ENCODE assay signal across 18 cellular contexts in the genomic region with DNA sequence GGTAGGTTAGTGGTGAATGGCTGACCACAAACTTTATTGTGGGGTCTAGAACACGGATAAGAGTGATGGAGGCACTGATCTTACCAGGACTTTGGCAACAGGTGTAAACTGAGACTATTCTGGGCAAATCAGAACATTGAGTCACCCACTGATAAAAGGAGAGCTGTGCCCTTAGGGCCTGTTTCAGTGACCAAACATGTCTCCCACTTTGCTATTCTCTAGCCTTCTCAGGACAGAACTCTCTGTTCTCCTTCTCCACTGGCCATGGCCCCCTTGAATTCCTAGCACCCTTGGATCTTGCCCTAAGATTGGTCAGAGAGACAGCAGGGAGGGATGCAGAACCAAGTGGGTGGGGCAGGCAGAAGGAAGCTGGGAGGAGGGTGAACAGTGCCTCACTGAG. TPM values are rescaled to one million over a fixed set of nuclear protein-coding genes. Genes with fewer than 3 reads are reported as not detected.
"Had no signal": no experiment of that assay in that cellular context is flagged by ENCODE, and none has a peak within 500 bp of the region (broad histone marks: within the 10 kb centered on the region; RNA-seq: fewer than 3 reads in every experiment).

No MANE protein-coding gene starts in this region.

- H3K4me1 ChIP-seq: SJCRH30 had no signal

- H3K4me3 ChIP-seq: SJCRH30 had no signal

- DNase-seq: KBM-7, MM.1S, NCI-H1092 treated with DMSO at 0.1 percent for 48 hours, NCI-H1436, NCI-H187, NCI-H2029, NCI-H2081 treated with DMSO at 0.1 percent for 48 hours, NCI-H2171, NCI-H226, NCI-H446, NCI-H510A, NCI-H524 treated with DMSO at 0.1 percent for 48 hours, NCI-H69, NCI-H774, SHP77 treated with DMSO at 0.1 percent for 48 hours, SJCRH30 had no signal

- H3K36me3 ChIP-seq: SJCRH30 had no signal

- H3K27ac ChIP-seq: SJCRH30 had no signal

- H3K9me3 ChIP-seq: SJCRH30 had no signal

- H3K27me3 ChIP-seq: SJCRH30 had no signal

RNA-seq across cellular contexts. Expression of gene TRPM8, which starts 18.3 kb away (rescaled TPM):
- total RNA-seq: HT-29, Right ventricle myocardium inferior had no signal
